Comparison of ENCODE assay signal across 22 cellular contexts in genomic region chr12:2608608-2608945, GRCh38.
DNase-seq lines count a peak whose midpoint lies in the region; ATAC-seq and TF ChIP-seq lines count a peak whose summit lies in the region.
"Had no signal": no experiment of that assay in that cellular context is flagged by ENCODE, and none has a peak within 500 bp of the region (broad histone marks: within the 10 kb centered on the region; RNA-seq: fewer than 3 reads in every experiment).

No MANE protein-coding gene starts in this region.

- H3K27me3 ChIP-seq in BLaER1 (no peaks in the 10 kb centered on the region), SK-N-SH (ENCODE audit: insufficient read depth) (no peaks in the 10 kb centered on the region), Peyer's patch (no peaks in the 10 kb centered on the region)

- intact Hi-C loops in posterior vena cava (cut with DNase I), result no loop called here

- TF ChIP-seq RAD21 in SK-N-SH (IDR thresholded peaks at IDR 0.05; ENCODE audit: low read length), result no peak

- no peak for TF ChIP-seq EP300 in SK-N-SH (IDR thresholded peaks at IDR 0.05; ENCODE audit: borderline replicate concordance in 1 of 2, low read depth in 1 of 2, low read length in 1 of 2)

- H3K9me2 ChIP-seq in SK-N-SH, result no peaks in the 10 kb centered on the region

- no peaks in the 10 kb centered on the region for H3K27me3 Mint-ChIP-seq in chondrocyte (ENCODE audit: low read depth)

- peaks cover 34% of the 10 kb centered on the region for H3K4me1 Mint-ChIP-seq in chondrocyte (ENCODE audit: low read depth)
- H3K4me1 Mint-ChIP-seq: CD4-positive, CD25-positive, alpha-beta regulatory T cell had no signal

- peaks cover 9% of the 10 kb centered on the region for H3F3A ChIP-seq in SK-N-SH (replicated peaks; ENCODE audit: insufficient read depth)

- H3K36me3 Mint-ChIP-seq in chondrocyte (ENCODE audit: low read depth), result peaks cover 45% of the 10 kb centered on the region
- H3K36me3 Mint-ChIP-seq: CD4-positive, CD25-positive, alpha-beta regulatory T cell; CD8-positive, alpha-beta T cell had no signal

- H3K4me1 ChIP-seq in BLaER1 (peaks cover 19% of the 10 kb centered on the region), SK-N-SH (ENCODE audit: control insufficient read depth in 1 of 2, insufficient read depth in 2 of 2, low read depth in 1 of 2, low read length in 1 of 2) (no peaks in the 10 kb centered on the region), Peyer's patch (no peaks in the 10 kb centered on the region)
- H3K4me1 ChIP-seq: BE2C, Caco-2 had no signal

- CTCF ChIA-PET in SK-N-SH (lab: Yijun Ruan, JAX), result no interaction called here

- H2AFZ ChIP-seq in SK-N-SH (ENCODE audit: low read depth), result no peak overlapping the region
- H2AFZ ChIP-seq: GM23248 had no signal

- POLR2A ChIA-PET in SK-N-SH (lab: Yijun Ruan, JAX), result no interaction called here

- H3K4me3 ChIP-seq in BLaER1, result no peak overlapping the region
- no peak overlapping the region for H3K4me3 ChIP-seq in SK-N-SH (ENCODE audit: low read depth in 2 of 2, low read length in 1 of 2)
- H3K4me3 ChIP-seq in Peyer's patch, result no peak overlapping the region
- H3K4me3 ChIP-seq: A549, GM23248 had no signal

- H3K36me3 ChIP-seq in BLaER1 (no peaks in the 10 kb centered on the region), SK-N-SH (replicated peaks in 1 of 2; ENCODE audit: control insufficient read depth in 1 of 2, insufficient read depth in 2 of 2, low read length in 1 of 2) (peaks cover 0 to 2% of the 10 kb centered on the region in 2 experiments), Peyer's patch (no peaks in the 10 kb centered on the region)
- H3K36me3 ChIP-seq: BE2C had no signal

- TF ChIP-seq CTCF in VCaP (conservative IDR thresholded peaks at IDR 0.05), result no peak
- no peak for TF ChIP-seq CTCF in chondrocyte (IDR thresholded peaks at IDR 0.05)
- TF ChIP-seq CTCF in SK-N-SH (IDR thresholded peaks at IDR 0.05), result no peak
- no peak for TF ChIP-seq CTCF in Peyer's patch (IDR thresholded peaks at IDR 0.05)

- H3K4me2 ChIP-seq in BLaER1, result peak overlapping the region; percentile 20; the same call in 1 of the 2 replicates
- no peak overlapping the region for H3K4me2 ChIP-seq in SK-N-SH
- H3K4me2 ChIP-seq: A549 had no signal

- H3K9me3 Mint-ChIP-seq in chondrocyte (ENCODE audit: low read depth), result no peaks in the 10 kb centered on the region
- H3K9me3 Mint-ChIP-seq: CD4-positive, CD25-positive, alpha-beta regulatory T cell; CD8-positive, alpha-beta T cell had no signal

- no peaks in the 10 kb centered on the region for H4K20me1 ChIP-seq in BLaER1
- H4K20me1 ChIP-seq in SK-N-SH (ENCODE audit: insufficient read depth), result no peaks in the 10 kb centered on the region

- WGBS in SK-N-SH (ENCODE audit: low lambda C conversion rate), result 77% methylated on average over 12 of the region's 12 CpGs

- DNase-seq in chondrocyte (ENCODE audit: low spot score), result no peak
- DNase-seq in posterior vena cava (ENCODE audit: low spot score), result peak; percentile 75
- DNase-seq in SK-N-SH, result no peak
- no peak for DNase-seq in Peyer's patch
- DNase-seq in NCI-H1417 (lab: John Stamatoyannopoulos, UW), result no peak
- DNase-seq: 8988T; ACHN; AML-193; BE2C; Caco-2; CD4-positive, CD25-positive, alpha-beta regulatory T cell; CD8-positive, alpha-beta T cell; DMS153; DND-41; GM23248; H7; HCEC 1CT had no signal

- no peak overlapping the region for H3K4me3 Mint-ChIP-seq in chondrocyte (ENCODE audit: unreplicated experiment)
- H3K4me3 Mint-ChIP-seq: CD4-positive, CD25-positive, alpha-beta regulatory T cell; CD8-positive, alpha-beta T cell had no signal

- no peak overlapping the region for H3K9ac ChIP-seq in BLaER1
- no peak overlapping the region for H3K9ac ChIP-seq in SK-N-SH
- H3K9ac ChIP-seq: GM23248 had no signal

- no peak for ATAC-seq in HG03159 (IDR thresholded peaks at IDR 0.05; ENCODE audit: unreplicated experiment)
- ATAC-seq: A549; CD8-positive, alpha-beta T cell had no signal

- H3K27ac ChIP-seq in BLaER1 (no peak overlapping the region), VCaP (peak overlapping the region; percentile 47), SK-N-SH (ENCODE audit: low read depth in 2 of 2, low read length in 1 of 2) (no peak overlapping the region), Peyer's patch (no peak overlapping the region)
- H3K27ac ChIP-seq: A549, C4-2B, GM23248 had no signal

- TF ChIP-seq POLR2A in Peyer's patch (IDR thresholded peaks at IDR 0.05), result no peak

- H3K27ac Mint-ChIP-seq in chondrocyte (ENCODE audit: unreplicated experiment), result peak overlapping the region; percentile 24
- H3K27ac Mint-ChIP-seq: CD4-positive, CD25-positive, alpha-beta regulatory T cell; CD8-positive, alpha-beta T cell had no signal

- H3K79me2 ChIP-seq in SK-N-SH (ENCODE audit: insufficient read depth), result no peaks in the 10 kb centered on the region

- H3K9me3 ChIP-seq in BLaER1 (no peaks in the 10 kb centered on the region), SK-N-SH (no peaks in the 10 kb centered on the region), Peyer's patch (no peaks in the 10 kb centered on the region)
- H3K9me3 ChIP-seq: A549, BE2C had no signal

TF ChIP-seq in SK-N-SH, 30 proteins besides CTCF, POLR2A, EP300 and RAD21:
- TF ChIP-seq POLR2AphosphoS5 (IDR thresholded peaks at IDR 0.05; ENCODE audit: low read depth, low read length), result no peak
- no peak for TF ChIP-seq TEAD4 (IDR thresholded peaks at IDR 0.05; ENCODE audit: borderline replicate concordance, insufficient read depth)
